26 cellular contexts compared by ENCODE assay signal in the genomic region with DNA sequence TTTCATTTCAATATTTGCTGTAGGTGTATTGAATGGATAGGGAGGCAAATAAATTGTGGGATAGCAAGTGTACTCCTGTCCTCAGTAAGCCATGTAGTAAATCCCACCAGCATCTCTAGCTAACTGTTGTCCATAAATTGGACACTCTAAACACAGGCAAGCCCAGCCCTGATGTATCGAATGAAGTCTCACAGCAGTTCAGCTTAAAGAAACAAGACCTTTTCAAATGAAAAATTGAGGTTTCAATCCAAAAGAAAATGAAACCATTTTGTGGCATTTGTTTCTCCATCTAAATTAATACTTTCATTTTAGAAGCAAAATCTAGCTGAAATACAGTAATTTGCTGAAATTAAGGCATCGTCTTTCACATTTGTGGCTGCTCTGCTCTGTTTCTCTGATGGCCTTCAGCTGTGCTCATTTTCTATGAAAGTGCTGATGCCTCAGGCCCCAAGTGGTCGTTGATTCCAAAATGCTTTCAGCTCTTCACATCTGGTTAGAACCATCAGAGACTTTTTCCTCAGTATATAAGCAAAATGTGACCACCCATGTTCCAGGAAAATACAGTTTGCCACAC.
A peak's percentile ranks its signal among the peaks of the same experiment; 100 is the strongest.
DNase-seq lines count a peak whose midpoint lies in the region; ATAC-seq and TF ChIP-seq lines count a peak whose summit lies in the region.
"Had no signal": no experiment of that assay in that cellular context is flagged by ENCODE, and none has a peak within 500 bp of the region (broad histone marks: within the 10 kb centered on the region; RNA-seq: fewer than 3 reads in every experiment).

No MANE protein-coding gene starts in this region.

- WGBS in lower leg skin, 2 donors: 44 to 54% methylated on average over 3 of the region's 3 CpGs

- H3K27ac ChIP-seq in GM23338 (ENCODE audit: low read depth): no peak overlapping the region
- H3K27ac ChIP-seq: A549; BLaER1 treated with 17β-estradiol and CSF1 and Interleukin-3, amounts not matched to agents 10 nM and 100 nM; sigmoid colon; SJCRH30; testis had no signal

- 0 out of 2 replicates have a peak overlapping the region, but pooled peaks have one; percentile 43 for H3K27ac Mint-ChIP-seq in GM23338
- H3K27ac Mint-ChIP-seq: activated CD8-positive, alpha-beta memory T cell treated with anti-CD3 and anti-CD28 coated beads, Interleukin-2, amount 10 ng/mL, durations not matched to agents 7 days and 5 days; activated T-helper 17 cell treated with anti-CD3 and anti-CD28 coated beads, Interleukin-2, amount 50 U/mL, for 72 hours; IgD-negative memory B cell; mesothelial cell of epicardium; natural killer cell treated with Interleukin-12 subunit alpha and Interleukin-12 subunit beta and Interleukin-15 and Interleukin-18, amount 100 ng/mL, for 72 hours; stimulated activated memory B cell treated with anti-CD40 and anti-IgM and Interleukin-4, amounts not matched to agents 10 μg/mL and 1 μg/mL and 100 μg/mL, for 72 hours had no signal

- H3K27me3 Mint-ChIP-seq in GM23338 (ENCODE audit: insufficient read depth, low read depth, poor library complexity): no peaks in the 10 kb centered on the region
- H3K27me3 Mint-ChIP-seq: activated CD8-positive, alpha-beta memory T cell treated with anti-CD3 and anti-CD28 coated beads, Interleukin-2, amount 10 ng/mL, durations not matched to agents 7 days and 5 days; activated T-helper 17 cell treated with anti-CD3 and anti-CD28 coated beads, Interleukin-2, amount 50 U/mL, for 72 hours; IgD-negative memory B cell; natural killer cell treated with Interleukin-12 subunit alpha and Interleukin-12 subunit beta and Interleukin-15 and Interleukin-18, amount 100 ng/mL, for 72 hours; stimulated activated memory B cell treated with anti-CD40 and anti-IgM and Interleukin-4, amounts not matched to agents 10 μg/mL and 1 μg/mL and 100 μg/mL, for 72 hours had no signal

- peak; percentile 18 for DNase-seq in GM06990 (ENCODE audit: extremely low read depth, insufficient read length)
- DNase-seq in GM23338 (ENCODE audit: low spot score): no peak
- no peak for DNase-seq in amniotic stem cell (lab: John Stamatoyannopoulos, UW)
- DNase-seq in lower leg skin (ENCODE audit: low spot score in 2 of 2): no peak
- DNase-seq in AG08396 (ENCODE audit: low spot score): no peak
- no peak for DNase-seq in cerebellum (ENCODE audit: low spot score)
- DNase-seq: activated CD4-positive, alpha-beta T cell treated with anti-CD3 and anti-CD28 coated beads for 48 hours; activated CD8-positive, alpha-beta memory T cell treated with anti-CD3 and anti-CD28 coated beads, Interleukin-2, amount 10 ng/mL, durations not matched to agents 7 days and 5 days; Calu3; EL; left cardiac atrium; MG63; NCI-H1436; NCI-H774; sigmoid colon; SJCRH30; testis had no signal

- H4K20me1 ChIP-seq in GM23338 (replicated peaks; ENCODE audit: insufficient read depth): no peaks in the 10 kb centered on the region
- H4K20me1 ChIP-seq: BLaER1 treated with 17β-estradiol and CSF1 and Interleukin-3, amounts not matched to agents 10 nM and 100 nM had no signal

- H3K4me3 ChIP-seq in GM06990 (replicated peaks; ENCODE audit: low read depth, low read length): no peak overlapping the region
- H3K4me3 ChIP-seq in GM23338: no peak overlapping the region
- no peak overlapping the region for H3K4me3 ChIP-seq in lower leg skin (ENCODE audit: low read depth, poor library complexity, severe bottlenecking)
- H3K4me3 ChIP-seq: A549; BLaER1 treated with 17β-estradiol and CSF1 and Interleukin-3, amounts not matched to agents 10 nM and 100 nM; MG63; sigmoid colon; SJCRH30; testis had no signal

- H3K27me3 ChIP-seq in GM06990 (replicated peaks; ENCODE audit: control insufficient read depth, insufficient read depth, low read length): no peaks in the 10 kb centered on the region
- no peaks in the 10 kb centered on the region for H3K27me3 ChIP-seq in GM23338 (ENCODE audit: insufficient read depth)
- H3K27me3 ChIP-seq: BLaER1 treated with 17β-estradiol and CSF1 and Interleukin-3, amounts not matched to agents 10 nM and 100 nM; MG63; sigmoid colon; SJCRH30; testis had no signal

- intact Hi-C loops in lower leg skin (cut with DNase I; ENCODE audit: low total_unique reads): no loop called here

- peaks cover 24% of the 10 kb centered on the region for H3K4me1 Mint-ChIP-seq in GM23338
- H3K4me1 Mint-ChIP-seq: activated CD8-positive, alpha-beta memory T cell treated with anti-CD3 and anti-CD28 coated beads, Interleukin-2, amount 10 ng/mL, durations not matched to agents 7 days and 5 days; activated T-helper 17 cell treated with anti-CD3 and anti-CD28 coated beads, Interleukin-2, amount 50 U/mL, for 72 hours; IgD-negative memory B cell; stimulated activated memory B cell treated with anti-CD40 and anti-IgM and Interleukin-4, amounts not matched to agents 10 μg/mL and 1 μg/mL and 100 μg/mL, for 72 hours had no signal

- no peaks in the 10 kb centered on the region; the same call in 1 of the 2 replicates for H3K79me2 ChIP-seq in GM23338 (replicated peaks; ENCODE audit: insufficient read depth)

- no peak overlapping the region for H3K4me2 ChIP-seq in GM23338
- H3K4me2 ChIP-seq: A549; BLaER1 treated with 17β-estradiol and CSF1 and Interleukin-3, amounts not matched to agents 10 nM and 100 nM had no signal

- H3K4me1 ChIP-seq in GM23338 (ENCODE audit: insufficient read depth): peaks cover 18% of the 10 kb centered on the region
- H3K4me1 ChIP-seq: A549; BLaER1 treated with 17β-estradiol and CSF1 and Interleukin-3, amounts not matched to agents 10 nM and 100 nM; SJCRH30 had no signal

- H3K36me3 ChIP-seq in GM06990 (ENCODE audit: control insufficient read depth, insufficient read depth, low read length): no peaks in the 10 kb centered on the region
- H3K36me3 ChIP-seq in GM23338 (ENCODE audit: insufficient read depth): no peaks in the 10 kb centered on the region
- H3K36me3 ChIP-seq: BLaER1 treated with 17β-estradiol and CSF1 and Interleukin-3, amounts not matched to agents 10 nM and 100 nM; MG63; sigmoid colon; SJCRH30 had no signal

- no peaks in the 10 kb centered on the region; the same call in 2 of the 3 replicates for H3K9me3 Mint-ChIP-seq in GM23338
- H3K9me3 Mint-ChIP-seq: activated T-helper 17 cell treated with anti-CD3 and anti-CD28 coated beads, Interleukin-2, amount 50 U/mL, for 72 hours; IgD-negative memory B cell; stimulated activated memory B cell treated with anti-CD40 and anti-IgM and Interleukin-4, amounts not matched to agents 10 μg/mL and 1 μg/mL and 100 μg/mL, for 72 hours had no signal

- TF ChIP-seq POLR2A in lower leg skin (IDR thresholded peaks at IDR 0.05): no peak

- H3K36me3 Mint-ChIP-seq in GM23338 (ENCODE audit: low read depth): no peaks in the 10 kb centered on the region
- H3K36me3 Mint-ChIP-seq: activated CD8-positive, alpha-beta memory T cell treated with anti-CD3 and anti-CD28 coated beads, Interleukin-2, amount 10 ng/mL, durations not matched to agents 7 days and 5 days; IgD-negative memory B cell; natural killer cell treated with Interleukin-12 subunit alpha and Interleukin-12 subunit beta and Interleukin-15 and Interleukin-18, amount 100 ng/mL, for 72 hours; stimulated activated memory B cell treated with anti-CD40 and anti-IgM and Interleukin-4, amounts not matched to agents 10 μg/mL and 1 μg/mL and 100 μg/mL, for 72 hours had no signal

- H2AFZ ChIP-seq in GM23338: no peak overlapping the region

- no peak overlapping the region for H3K4me3 Mint-ChIP-seq in GM23338
- H3K4me3 Mint-ChIP-seq: activated CD8-positive, alpha-beta memory T cell treated with anti-CD3 and anti-CD28 coated beads, Interleukin-2, amount 10 ng/mL, durations not matched to agents 7 days and 5 days; activated T-helper 17 cell treated with anti-CD3 and anti-CD28 coated beads, Interleukin-2, amount 50 U/mL, for 72 hours; IgD-negative memory B cell; mesothelial cell of epicardium; natural killer cell treated with Interleukin-12 subunit alpha and Interleukin-12 subunit beta and Interleukin-15 and Interleukin-18, amount 100 ng/mL, for 72 hours; stimulated activated memory B cell treated with anti-CD40 and anti-IgM and Interleukin-4, amounts not matched to agents 10 μg/mL and 1 μg/mL and 100 μg/mL, for 72 hours had no signal

- ATAC-seq in GM19023 (IDR thresholded peaks at IDR 0.05; ENCODE audit: unreplicated experiment): peak; percentile 54
- ATAC-seq in GM23338: no peak
- peak; percentile 70 for ATAC-seq in HG03439 (IDR thresholded peaks at IDR 0.05; ENCODE audit: unreplicated experiment)
- ATAC-seq: A549; activated CD8-positive, alpha-beta memory T cell treated with anti-CD3 and anti-CD28 coated beads, Interleukin-2, amount 10 ng/mL, durations not matched to agents 7 days and 5 days; activated T-helper 17 cell treated with anti-CD3 and anti-CD28 coated beads, Interleukin-2, amount 50 U/mL, for 72 hours; left cardiac atrium; natural killer cell treated with Interleukin-12 subunit alpha and Interleukin-12 subunit beta and Interleukin-15 and Interleukin-18, amount 100 ng/mL, for 72 hours; stimulated activated memory B cell treated with anti-CD40 and anti-IgM and Interleukin-4, amounts not matched to agents 10 μg/mL and 1 μg/mL and 100 μg/mL, for 72 hours had no signal

- no peaks in the 10 kb centered on the region for H3K9me2 ChIP-seq in GM23338 (ENCODE audit: insufficient read depth)

- H3F3A ChIP-seq in GM23338 (replicated peaks; ENCODE audit: low read depth): no peaks in the 10 kb centered on the region

- no peak for TF ChIP-seq CTCF in GM06990 (IDR thresholded peaks at IDR 0.05; ENCODE audit: insufficient read depth, low read length, poor library complexity, severe bottlenecking)
- TF ChIP-seq CTCF in GM23338 (conservative IDR thresholded peaks at IDR 0.05; ENCODE audit: low read depth in 2 of 2): no peak
- TF ChIP-seq CTCF in lower leg skin (IDR thresholded peaks at IDR 0.05): no peak

TF ChIP-seq in GM23338, 12 proteins besides CTCF, POLR2A, EP300 and RAD21 (continues in another document):
- TF ChIP-seq EZH2phosphoT487 (IDR thresholded peaks at IDR 0.05; ENCODE audit: unreplicated experiment) (no peak), STAT1 (IDR thresholded peaks at IDR 0.05; ENCODE audit: unreplicated experiment) (no peak)
- TF ChIP-seq, protein P1, sequence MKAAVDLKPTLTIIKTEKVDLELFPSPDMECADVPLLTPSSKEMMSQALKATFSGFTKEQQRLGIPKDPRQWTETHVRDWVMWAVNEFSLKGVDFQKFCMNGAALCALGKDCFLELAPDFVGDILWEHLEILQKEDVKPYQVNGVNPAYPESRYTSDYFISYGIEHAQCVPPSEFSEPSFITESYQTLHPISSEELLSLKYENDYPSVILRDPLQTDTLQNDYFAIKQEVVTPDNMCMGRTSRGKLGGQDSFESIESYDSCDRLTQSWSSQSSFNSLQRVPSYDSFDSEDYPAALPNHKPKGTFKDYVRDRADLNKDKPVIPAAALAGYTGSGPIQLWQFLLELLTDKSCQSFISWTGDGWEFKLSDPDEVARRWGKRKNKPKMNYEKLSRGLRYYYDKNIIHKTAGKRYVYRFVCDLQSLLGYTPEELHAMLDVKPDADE (IDR thresholded peaks at IDR 0.05): no peak
